ENCODE assay signal across 14 cellular contexts in the genomic region with DNA sequence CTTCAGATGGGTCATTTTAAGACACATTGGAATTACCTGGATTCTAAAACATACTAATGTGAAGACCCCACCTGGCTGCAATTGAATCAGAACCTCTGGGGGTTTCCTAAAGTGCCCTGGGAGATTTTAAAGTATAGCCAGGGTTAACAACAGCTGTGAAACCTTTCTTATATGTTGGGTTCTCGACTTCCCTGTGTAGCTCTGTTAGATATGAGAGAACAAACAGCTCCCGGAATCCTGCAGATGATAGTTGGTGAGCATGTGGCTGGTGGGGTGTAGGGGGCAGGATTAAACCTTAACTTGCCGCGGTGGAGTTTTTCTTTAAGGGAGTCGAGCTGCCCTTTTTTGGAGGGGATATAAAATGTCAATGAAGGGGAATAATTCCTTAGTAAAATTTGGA. TPM values are rescaled to one million over a fixed set of nuclear protein-coding genes. Genes with fewer than 3 reads are reported as not detected.
DNase-seq lines count a peak whose midpoint lies in the region; ATAC-seq and TF ChIP-seq lines count a peak whose summit lies in the region.
"Had no signal": no experiment of that assay in that cellular context is flagged by ENCODE, and none has a peak within 500 bp of the region (broad histone marks: within the 10 kb centered on the region; RNA-seq: fewer than 3 reads in every experiment).

No MANE protein-coding gene starts in this region.

- H3K27me3 Mint-ChIP-seq in activated CD4-positive, alpha-beta memory T cell treated with anti-CD3 and anti-CD28 coated beads for 36 hours: no peaks in the 10 kb centered on the region
- no peaks in the 10 kb centered on the region for H3K27me3 Mint-ChIP-seq in activated CD4-positive, alpha-beta memory T cell treated with anti-CD3 and anti-CD28 coated beads, Interleukin-2, amount 10 ng/mL, durations not matched to agents 7 days and 5 days
- no peaks in the 10 kb centered on the region for H3K27me3 Mint-ChIP-seq in activated T-helper 17 cell treated with anti-CD3 and anti-CD28 coated beads, Interleukin-2, amount 50 U/mL, for 72 hours
- H3K27me3 Mint-ChIP-seq in naive thymus-derived CD8-positive, alpha-beta T cell: no peaks in the 10 kb centered on the region

- ATAC-seq in activated T-helper 17 cell treated with anti-CD3 and anti-CD28 coated beads, Interleukin-2, amount 50 U/mL, for 72 hours (replicated peaks): no peak
- ATAC-seq in naive thymus-derived CD8-positive, alpha-beta T cell: no peak
- ATAC-seq in HG03469 (IDR thresholded peaks at IDR 0.05; ENCODE audit: unreplicated experiment): no peak

- in situ Hi-C loops in brain microvascular endothelial cell (cut with HindIII; ENCODE audit: low pct_ligation_motif_present, low sequenced_read_pairs): no loop called here

- TF ChIP-seq CTCF in brain microvascular endothelial cell (IDR thresholded peaks at IDR 0.05; ENCODE audit: low read depth, low read length, missing control alignments): no peak

- intact Hi-C loops in activated CD4-positive, alpha-beta memory T cell treated with anti-CD3 and anti-CD28 coated beads for 36 hours (cut with micrococcal nuclease): loop anchor here (1.0 to 5.0 kb wide), 2 partner anchors 8 to 595 kb away; no protein-coding TSS in a partner anchor

- H3K4me3 ChIP-seq in GM08714 (ENCODE audit: low read length): peak overlapping the region; percentile 46; the same call in 1 of the 2 replicates
- no peak overlapping the region for H3K4me3 ChIP-seq in brain microvascular endothelial cell (ENCODE audit: low read depth, low read length)
- H3K4me3 ChIP-seq: ascending aorta, HAP-1, neural progenitor cell, SJSA1 had no signal

- H3K27ac Mint-ChIP-seq in activated CD4-positive, alpha-beta memory T cell treated with anti-CD3 and anti-CD28 coated beads for 36 hours: peak overlapping the region; percentile 40
- no peak overlapping the region for H3K27ac Mint-ChIP-seq in activated CD4-positive, alpha-beta memory T cell treated with anti-CD3 and anti-CD28 coated beads, Interleukin-2, amount 10 ng/mL, durations not matched to agents 7 days and 5 days
- peak overlapping the region; percentile 69 for H3K27ac Mint-ChIP-seq in activated T-helper 17 cell treated with anti-CD3 and anti-CD28 coated beads, Interleukin-2, amount 50 U/mL, for 72 hours
- H3K27ac Mint-ChIP-seq in naive thymus-derived CD8-positive, alpha-beta T cell: peak overlapping the region; percentile 78 to 96 (median 92)
- H3K27ac Mint-ChIP-seq: neural progenitor cell had no signal

- POLR2A ChIA-PET in activated CD4-positive, alpha-beta memory T cell treated with anti-CD3 and anti-CD28 coated beads for 36 hours (lab: Charles Lee): interaction anchor here (1.4 kb wide), 1 partner anchor 11 kb away, joined by 8 read pairs; no protein-coding TSS in a partner anchor
- POLR2A ChIA-PET in activated CD4-positive, alpha-beta memory T cell treated with anti-CD3 and anti-CD28 coated beads, Interleukin-2, amount 10 ng/mL, durations not matched to agents 7 days and 5 days (lab: Charles Lee): interaction anchor here (0.7 to 0.9 kb wide), 2 partner anchors 23 to 55 kb away, joined by 3 to 4 read pairs; no protein-coding TSS in a partner anchor
- POLR2A ChIA-PET in naive thymus-derived CD8-positive, alpha-beta T cell (lab: Charles Lee): interaction anchor here (0.7 to 3.1 kb wide), 4 partner anchors 10 to 120 kb away, joined by 3 to 9 read pairs (median 3); partner anchors contain the start of gene PLCL2

- no peaks in the 10 kb centered on the region for H3K36me3 Mint-ChIP-seq in activated CD4-positive, alpha-beta memory T cell treated with anti-CD3 and anti-CD28 coated beads for 36 hours
- H3K36me3 Mint-ChIP-seq in activated CD4-positive, alpha-beta memory T cell treated with anti-CD3 and anti-CD28 coated beads, Interleukin-2, amount 10 ng/mL, durations not matched to agents 7 days and 5 days (ENCODE audit: low read depth): peaks cover 29% of the 10 kb centered on the region
- no peaks in the 10 kb centered on the region for H3K36me3 Mint-ChIP-seq in activated T-helper 17 cell treated with anti-CD3 and anti-CD28 coated beads, Interleukin-2, amount 50 U/mL, for 72 hours (ENCODE audit: low read depth)
- H3K36me3 Mint-ChIP-seq in naive thymus-derived CD8-positive, alpha-beta T cell: no peaks in the 10 kb centered on the region
- H3K36me3 Mint-ChIP-seq: neural progenitor cell had no signal

- no peak for DNase-seq in activated CD4-positive, alpha-beta memory T cell treated with anti-CD3 and anti-CD28 coated beads for 36 hours
- no peak for DNase-seq in activated CD4-positive, alpha-beta memory T cell treated with anti-CD3 and anti-CD28 coated beads, Interleukin-2, amount 10 ng/mL, durations not matched to agents 7 days and 5 days
- DNase-seq in naive thymus-derived CD8-positive, alpha-beta T cell: no peak
- DNase-seq in brain microvascular endothelial cell (no peak), ureter (ENCODE audit: low spot score) (no peak)
- DNase-seq: activated T-cell treated with anti-CD3 and anti-CD28 coated beads for 4 hours, dermis blood vessel endothelial cell had no signal

- H3K27ac ChIP-seq in brain microvascular endothelial cell: no peak overlapping the region
- H3K27ac ChIP-seq: ascending aorta, neural progenitor cell, SJSA1 had no signal

- no peaks in the 10 kb centered on the region for H3K9me3 Mint-ChIP-seq in activated CD4-positive, alpha-beta memory T cell treated with anti-CD3 and anti-CD28 coated beads for 36 hours
- H3K9me3 Mint-ChIP-seq in activated CD4-positive, alpha-beta memory T cell treated with anti-CD3 and anti-CD28 coated beads, Interleukin-2, amount 10 ng/mL, durations not matched to agents 7 days and 5 days: no peaks in the 10 kb centered on the region
- no peaks in the 10 kb centered on the region for H3K9me3 Mint-ChIP-seq in activated T-helper 17 cell treated with anti-CD3 and anti-CD28 coated beads, Interleukin-2, amount 50 U/mL, for 72 hours
- H3K9me3 Mint-ChIP-seq in naive thymus-derived CD8-positive, alpha-beta T cell: no peaks in the 10 kb centered on the region
- H3K9me3 Mint-ChIP-seq: neural progenitor cell had no signal

- H3K4me1 Mint-ChIP-seq in activated CD4-positive, alpha-beta memory T cell treated with anti-CD3 and anti-CD28 coated beads for 36 hours (ENCODE audit: low read depth): peaks cover 86% of the 10 kb centered on the region
- peaks cover 65% of the 10 kb centered on the region for H3K4me1 Mint-ChIP-seq in activated CD4-positive, alpha-beta memory T cell treated with anti-CD3 and anti-CD28 coated beads, Interleukin-2, amount 10 ng/mL, durations not matched to agents 7 days and 5 days
- H3K4me1 Mint-ChIP-seq in activated T-helper 17 cell treated with anti-CD3 and anti-CD28 coated beads, Interleukin-2, amount 50 U/mL, for 72 hours: peaks cover 61% of the 10 kb centered on the region
- H3K4me1 Mint-ChIP-seq in naive thymus-derived CD8-positive, alpha-beta T cell: peaks cover 52 to 93% (median 87%) of the 10 kb centered on the region in 4 donors
- H3K4me1 Mint-ChIP-seq: neural progenitor cell had no signal

- no peak overlapping the region for H3K4me3 Mint-ChIP-seq in activated CD4-positive, alpha-beta memory T cell treated with anti-CD3 and anti-CD28 coated beads for 36 hours
- no peak overlapping the region for H3K4me3 Mint-ChIP-seq in activated CD4-positive, alpha-beta memory T cell treated with anti-CD3 and anti-CD28 coated beads, Interleukin-2, amount 10 ng/mL, durations not matched to agents 7 days and 5 days
- peak overlapping the region; percentile 60 for H3K4me3 Mint-ChIP-seq in activated T-helper 17 cell treated with anti-CD3 and anti-CD28 coated beads, Interleukin-2, amount 50 U/mL, for 72 hours
- H3K4me3 Mint-ChIP-seq in naive thymus-derived CD8-positive, alpha-beta T cell: peak overlapping the region in 9 of 10 donors; percentile 46 to 84 (median 70)
- H3K4me3 Mint-ChIP-seq: neural progenitor cell had no signal

- H3K36me3 ChIP-seq in brain microvascular endothelial cell (replicated peaks): no peaks in the 10 kb centered on the region
- H3K36me3 ChIP-seq: ascending aorta, SJSA1 had no signal

- no peaks in the 10 kb centered on the region for H3K27me3 ChIP-seq in brain microvascular endothelial cell (replicated peaks)
- H3K27me3 ChIP-seq: ascending aorta, neural progenitor cell, SJSA1 had no signal

- CTCF ChIA-PET in activated CD4-positive, alpha-beta memory T cell treated with anti-CD3 and anti-CD28 coated beads for 36 hours (lab: Charles Lee): interaction anchor here (1.4 kb wide), 1 partner anchor 13 kb away, joined by 5 read pairs; no protein-coding TSS in a partner anchor
- CTCF ChIA-PET in activated CD4-positive, alpha-beta memory T cell treated with anti-CD3 and anti-CD28 coated beads, Interleukin-2, amount 10 ng/mL, durations not matched to agents 7 days and 5 days (lab: Charles Lee): interaction anchor here (0.8 kb wide), 1 partner anchor 315 kb away, joined by 3 read pairs; no protein-coding TSS in a partner anchor

RNA-seq across cellular contexts. Expression of gene PLCL2, which starts 12.1 kb away (rescaled TPM):
- 10 to 100 TPM; 16.7 to 17.1 TPM for total RNA-seq in activated CD4-positive, alpha-beta memory T cell treated with anti-CD3 and anti-CD28 coated beads for 36 hours
- 10 to 100 TPM; 38.9 to 39.8 TPM for total RNA-seq in activated CD4-positive, alpha-beta memory T cell treated with anti-CD3 and anti-CD28 coated beads, Interleukin-2, amount 10 ng/mL, durations not matched to agents 7 days and 5 days
- 10 to 100 TPM; 15.1 to 16.2 TPM for total RNA-seq in activated T-helper 17 cell treated with anti-CD3 and anti-CD28 coated beads, Interleukin-2, amount 50 U/mL, for 72 hours
- total RNA-seq in naive thymus-derived CD8-positive, alpha-beta T cell: 10 to 100 TPM; 85.0 to 86.3 TPM
- polyA plus RNA-seq in naive thymus-derived CD8-positive, alpha-beta T cell: 10 to 100 TPM; 57.7 to 84.4 (median 69.1) TPM
- 9.5 TPM for total RNA-seq in ureter

Comparison
In these comparisons a context has a peak if more than half of its experiments do, and no peak if none do; other contexts are left out.
1. H3K4me3 Mint-ChIP-seq: peak in activated T-helper 17 cell treated with anti-CD3 and anti-CD28 coated beads, Interleukin-2, amount 50 U/mL, for 72 hours (single experiment) and naive thymus-derived CD8-positive, alpha-beta T cell (9 of 10); none in activated CD4-positive, alpha-beta memory T cell treated with anti-CD3 and anti-CD28 coated beads for 36 hours (single experiment) and activated CD4-positive, alpha-beta memory T cell treated with anti-CD3 and anti-CD28 coated beads, Interleukin-2, amount 10 ng/mL, durations not matched to agents 7 days and 5 days (single experiment).